In the genomic region with DNA sequence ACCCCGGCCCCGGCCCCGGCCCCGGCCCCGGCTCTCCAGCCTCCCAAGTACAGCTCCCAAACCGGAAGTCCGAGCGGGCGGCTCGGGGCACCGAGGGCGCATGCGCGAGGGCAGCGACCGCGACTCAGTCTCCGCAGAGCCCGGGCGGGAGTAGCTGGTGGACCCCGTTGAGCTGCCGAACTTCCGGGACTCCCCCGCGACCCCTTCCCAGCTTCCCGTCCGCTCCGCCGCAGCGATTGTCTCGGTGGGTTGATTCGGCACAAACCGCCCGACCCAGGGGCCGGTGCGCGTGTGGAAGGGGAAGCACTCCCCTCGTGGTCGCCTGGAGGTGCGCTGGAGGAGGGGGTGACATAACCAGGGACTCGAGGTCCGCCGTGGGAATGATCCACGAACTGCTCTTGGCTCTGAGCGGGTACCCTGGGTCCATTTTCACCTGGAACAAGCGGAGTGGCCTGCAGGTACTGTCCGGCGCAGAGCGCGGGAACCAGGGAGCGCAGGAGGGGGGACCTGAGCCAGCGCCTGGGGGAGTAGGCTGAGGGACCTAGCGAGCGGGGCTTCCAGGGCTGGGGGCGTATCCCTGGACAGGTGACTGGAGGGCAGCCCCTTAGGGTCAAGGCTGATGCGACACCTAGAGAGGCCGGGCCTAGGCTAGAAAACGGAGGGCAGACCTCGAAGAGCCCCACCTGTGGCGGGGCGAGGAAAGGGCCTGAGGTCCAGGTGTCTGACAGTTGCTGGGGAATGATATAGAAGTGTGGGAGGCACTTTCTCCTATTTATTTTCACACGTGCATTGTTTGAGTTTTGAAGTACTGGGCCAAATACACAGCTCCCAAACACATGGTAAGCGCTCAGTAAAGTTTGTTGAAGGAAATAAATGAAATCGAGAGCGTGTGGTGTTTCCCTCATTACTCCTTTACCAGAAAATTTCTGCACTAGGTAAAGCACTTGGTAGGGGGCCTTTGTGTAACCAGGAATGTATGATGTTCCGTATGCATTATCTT, we compare ENCODE assay signal across 8 cellular contexts. TPM values are rescaled to one million over a fixed set of nuclear protein-coding genes. Genes with fewer than 3 reads are reported as not detected.
DNase-seq lines count a peak whose midpoint lies in the region; ATAC-seq and TF ChIP-seq lines count a peak whose summit lies in the region.

Gene TUBGCP4, plus strand, starts transcription at position 127 of the 1,000 bp plus-strand sequence. Its CDS starts 254 bp downstream, at position 381.
Gene ZSCAN29, minus strand, starts transcription at position 69 of the 1,000 bp plus-strand sequence. CDS start 1,130 bp downstream, outside the sequence.

- H3K4me1 ChIP-seq in Panc1 (ENCODE audit: control insufficient read depth, insufficient read depth, low read length) (peaks cover 5% of the 10 kb centered on the region), fibroblast of lung (ENCODE audit: control insufficient read depth, extremely low read depth, insufficient read depth, low read length) (peaks cover 7% of the 10 kb centered on the region)
- H3K4me1 ChIP-seq in naive thymus-derived CD4-positive, alpha-beta T cell (ENCODE audit: control insufficient read depth in 2 of 2, insufficient read depth in 2 of 2, low read length in 2 of 2): peaks cover 22 to 23% of the 10 kb centered on the region in 2 donors

- H3K9me3 Mint-ChIP-seq in Calu3 (ENCODE audit: low read depth, unreplicated experiment): no peaks in the 10 kb centered on the region
- peaks cover 3 to 14% (median 4%) of the 10 kb centered on the region in 3 donors for H3K9me3 Mint-ChIP-seq in IgD-negative memory B cell
- H3K9me3 Mint-ChIP-seq in activated T-cell treated with anti-CD3 and anti-CD28 coated beads, Interleukin-2, amount 50 U/mL, for 72 hours: peaks cover 0 to 10% of the 10 kb centered on the region in 2 donors
- peaks cover 9 to 37% (median 20%) of the 10 kb centered on the region in 11 donors for H3K9me3 Mint-ChIP-seq in naive thymus-derived CD4-positive, alpha-beta T cell
- H3K9me3 Mint-ChIP-seq in stimulated activated naive B cell treated with anti-CD40 and anti-IgM and Interleukin-4, amounts not matched to agents 10 μg/mL and 1 μg/mL and 100 μg/mL, for 72 hours: peaks cover 0 to 9% of the 10 kb centered on the region in 2 donors

- H3K9ac ChIP-seq in fibroblast of lung (ENCODE audit: insufficient read depth, low read length): peak within 1 kb of the TSS; percentile 76

- H3K27me3 ChIP-seq in Panc1 (ENCODE audit: control insufficient read depth, insufficient read depth, low read length): no peaks in the 10 kb centered on the region
- no peaks in the 10 kb centered on the region for H3K27me3 ChIP-seq in fibroblast of lung (ENCODE audit: control insufficient read depth, insufficient read depth, low read length)
- H3K27me3 ChIP-seq in naive thymus-derived CD4-positive, alpha-beta T cell (ENCODE audit: control insufficient read depth in 2 of 2, insufficient read depth in 2 of 2, low read length in 2 of 2): no peaks in the 10 kb centered on the region

- H3K4me2 ChIP-seq in fibroblast of lung (ENCODE audit: extremely low read depth, insufficient read depth, low read length): peak within 1 kb of the TSS; percentile 94

- TF ChIP-seq CTCF in Calu3 (IDR thresholded peaks at IDR 0.05; ENCODE audit: unreplicated experiment) (no peak), Panc1 (IDR thresholded peaks at IDR 0.05) (peak; percentile 73), fibroblast of lung (conservative IDR thresholded peaks at IDR 0.05 in 1 of 2, IDR thresholded peaks at IDR 0.05 in 1 of 2; ENCODE audit: low read depth in 1 of 2, low read length in 2 of 2) (peak; percentile 16 to 25)

- DNase-seq in Calu3 (peak; percentile 79), Panc1 (ENCODE audit: low read depth, low spot score) (no peak), fibroblast of lung (ENCODE audit: low read depth in 2 of 2) (peak; percentile 63 to 71)
- DNase-seq in activated T-cell treated with anti-CD3 and anti-CD28 coated beads, Interleukin-2, amount 50 U/mL, for 72 hours: peak; percentile 85 to 90
- DNase-seq in naive thymus-derived CD4-positive, alpha-beta T cell: peak; percentile 52 to 89 (median 62)
- DNase-seq in stimulated activated naive B cell treated with anti-CD40 and anti-IgM and Interleukin-4, amounts not matched to agents 10 μg/mL and 1 μg/mL and 100 μg/mL, for 72 hours: peak; percentile 83

- H4K20me1 ChIP-seq in fibroblast of lung (ENCODE audit: control insufficient read depth, extremely low read depth, insufficient read depth, low read length): no peaks in the 10 kb centered on the region

- H3K36me3 Mint-ChIP-seq in Calu3 (ENCODE audit: insufficient read depth, unreplicated experiment) (peaks cover 23% of the 10 kb centered on the region), IgD-negative memory B cell (peaks cover 12% of the 10 kb centered on the region)
- peaks cover 22 to 35% of the 10 kb centered on the region in 2 donors for H3K36me3 Mint-ChIP-seq in activated T-cell treated with anti-CD3 and anti-CD28 coated beads, Interleukin-2, amount 50 U/mL, for 72 hours (ENCODE audit: insufficient read depth in 2 of 2)
- H3K36me3 Mint-ChIP-seq in naive thymus-derived CD4-positive, alpha-beta T cell: peaks cover 19 to 44% (median 36%) of the 10 kb centered on the region in 5 donors
- H3K36me3 Mint-ChIP-seq in stimulated activated naive B cell treated with anti-CD40 and anti-IgM and Interleukin-4, amounts not matched to agents 10 μg/mL and 1 μg/mL and 100 μg/mL, for 72 hours: peaks cover 37 to 43% of the 10 kb centered on the region in 2 donors

- no TSS peak for BruUV-seq in Calu3 (replicated peaks; lab: Mats Ljungman, UMichigan)
- BruUV-seq in Panc1 (replicated peaks; lab: Mats Ljungman, UMichigan): TSS peak; percentile 67

- H3K36me3 ChIP-seq in Panc1 (ENCODE audit: control insufficient read depth, insufficient read depth, low read length) (no peaks in the 10 kb centered on the region; the same call in 1 of the 2 replicates), fibroblast of lung (ENCODE audit: control insufficient read depth, insufficient read depth, low read length) (no peaks in the 10 kb centered on the region)
- peaks cover 0 to 25% (median 0%) of the 10 kb centered on the region in 3 experiments for H3K36me3 ChIP-seq in naive thymus-derived CD4-positive, alpha-beta T cell (ENCODE audit: control insufficient read depth in 2 of 3, insufficient read depth in 3 of 3, low read length in 3 of 3)

- CTCF ChIA-PET in Calu3 (lab: Charles Lee) (interaction anchor here (0.6 to 0.9 kb wide), 2 partner anchors 11 to 491 kb away, joined by 3 to 7 read pairs; no protein-coding TSS in a partner anchor), Panc1 (lab: Charles Lee) (interaction anchor here (0.6 to 0.7 kb wide), 3 partner anchors 21 to 543 kb away, joined by 3 to 4 read pairs (median 3); no protein-coding TSS in a partner anchor)
- CTCF ChIA-PET in naive thymus-derived CD4-positive, alpha-beta T cell (lab: Charles Lee): interaction anchor here (0.6 to 0.9 kb wide), 3 partner anchors 11 to 265 kb away, joined by 3 read pairs; partner anchors contain the start of gene UBR1

- H3K4me1 Mint-ChIP-seq in Calu3 (ENCODE audit: low read depth, unreplicated experiment) (peaks cover 22% of the 10 kb centered on the region), IgD-negative memory B cell (peaks cover 42 to 55% (median 47%) of the 10 kb centered on the region in 3 donors)
- peaks cover 44% of the 10 kb centered on the region for H3K4me1 Mint-ChIP-seq in activated T-cell treated with anti-CD3 and anti-CD28 coated beads, Interleukin-2, amount 50 U/mL, for 72 hours (ENCODE audit: low read depth)
- peaks cover 39 to 69% (median 56%) of the 10 kb centered on the region in 7 donors for H3K4me1 Mint-ChIP-seq in naive thymus-derived CD4-positive, alpha-beta T cell
- H3K4me1 Mint-ChIP-seq in stimulated activated naive B cell treated with anti-CD40 and anti-IgM and Interleukin-4, amounts not matched to agents 10 μg/mL and 1 μg/mL and 100 μg/mL, for 72 hours: peaks cover 40 to 63% of the 10 kb centered on the region in 2 donors

- POLR2A ChIA-PET in Panc1 (lab: Charles Lee): interaction anchor here (0.6 to 0.7 kb wide), 5 partner anchors 29 to 649 kb away, joined by 3 to 8 read pairs (median 3); no protein-coding TSS in a partner anchor
- POLR2A ChIA-PET in naive thymus-derived CD4-positive, alpha-beta T cell (lab: Charles Lee): interaction anchor here (0.6 to 1.7 kb wide), 8 partner anchors 9 to 404 kb away, joined by 3 to 6 read pairs (median 3); no protein-coding TSS in a partner anchor

- peak within 1 kb of the TSS; percentile 36 for H3K27ac Mint-ChIP-seq in Calu3 (ENCODE audit: unreplicated experiment)
- H3K27ac Mint-ChIP-seq in IgD-negative memory B cell: peak within 1 kb of the TSS; percentile 80 to 96 (median 92)
- H3K27ac Mint-ChIP-seq in activated T-cell treated with anti-CD3 and anti-CD28 coated beads, Interleukin-2, amount 50 U/mL, for 72 hours: peak within 1 kb of the TSS; percentile 95
- H3K27ac Mint-ChIP-seq in naive thymus-derived CD4-positive, alpha-beta T cell: peak within 1 kb of the TSS; percentile 80 to 92 (median 88)
- peak within 1 kb of the TSS; percentile 95 for H3K27ac Mint-ChIP-seq in stimulated activated naive B cell treated with anti-CD40 and anti-IgM and Interleukin-4, amounts not matched to agents 10 μg/mL and 1 μg/mL and 100 μg/mL, for 72 hours

- intact Hi-C loops in Calu3 (cut with micrococcal nuclease; ENCODE audit: unreplicated experiment): no loop called here
- intact Hi-C loops in Panc1 (cut with micrococcal nuclease; ENCODE audit: unreplicated experiment): no loop called here
- intact Hi-C loops in naive thymus-derived CD4-positive, alpha-beta T cell (cut with micrococcal nuclease): loop anchor here (1.0 to 2.0 kb wide), 2 partner anchors 41 to 140 kb away; partner anchors contain the start of gene LCMT2 (in 2 of the 2)

- H3K79me2 ChIP-seq in fibroblast of lung (ENCODE audit: control insufficient read depth, insufficient read depth, low read length): peaks cover 18% of the 10 kb centered on the region

- H3K4me3 Mint-ChIP-seq in Calu3 (ENCODE audit: low read depth, unreplicated experiment): peak within 1 kb of the TSS; percentile 88
- H3K4me3 Mint-ChIP-seq in IgD-negative memory B cell: peak within 1 kb of the TSS; percentile 94 to 99 (median 96)
- peak within 1 kb of the TSS; percentile 89 to 99 for H3K4me3 Mint-ChIP-seq in activated T-cell treated with anti-CD3 and anti-CD28 coated beads, Interleukin-2, amount 50 U/mL, for 72 hours
- H3K4me3 Mint-ChIP-seq in naive thymus-derived CD4-positive, alpha-beta T cell: peak within 1 kb of the TSS; percentile 90 to 96 (median 93)
- H3K4me3 Mint-ChIP-seq in stimulated activated naive B cell treated with anti-CD40 and anti-IgM and Interleukin-4, amounts not matched to agents 10 μg/mL and 1 μg/mL and 100 μg/mL, for 72 hours: peak within 1 kb of the TSS; percentile 94 to 99

- no peaks in the 10 kb centered on the region for H3K27me3 Mint-ChIP-seq in Calu3 (ENCODE audit: unreplicated experiment)
- H3K27me3 Mint-ChIP-seq in IgD-negative memory B cell: no peaks in the 10 kb centered on the region
- H3K27me3 Mint-ChIP-seq in activated T-cell treated with anti-CD3 and anti-CD28 coated beads, Interleukin-2, amount 50 U/mL, for 72 hours (ENCODE audit: low read depth): no peaks in the 10 kb centered on the region
- H3K27me3 Mint-ChIP-seq in naive thymus-derived CD4-positive, alpha-beta T cell: no peaks in the 10 kb centered on the region
- H3K27me3 Mint-ChIP-seq in stimulated activated naive B cell treated with anti-CD40 and anti-IgM and Interleukin-4, amounts not matched to agents 10 μg/mL and 1 μg/mL and 100 μg/mL, for 72 hours: no peaks in the 10 kb centered on the region

- H3K27ac ChIP-seq in Panc1 (ENCODE audit: low read length) (peak within 1 kb of the TSS; percentile 87), fibroblast of lung (ENCODE audit: insufficient read depth, low read length) (peak within 1 kb of the TSS; percentile 62)
- peak within 1 kb of the TSS; percentile 60 for H3K27ac ChIP-seq in naive thymus-derived CD4-positive, alpha-beta T cell (ENCODE audit: low read depth, low read length)

- in situ Hi-C loops in Panc1 (cut with HindIII; ENCODE audit: low pct_unique_long_range_greater_than_20kb, low sequenced_read_pairs): no loop called here

- peak within 1 kb of the TSS; percentile 96 for H2AFZ ChIP-seq in fibroblast of lung (ENCODE audit: low read length)

- ATAC-seq in GM21423 (IDR thresholded peaks at IDR 0.05; ENCODE audit: unreplicated experiment): peak; percentile 77
- ATAC-seq in Panc1: peak; percentile 96
- peak; percentile 90 to 94 for ATAC-seq in activated T-cell treated with anti-CD3 and anti-CD28 coated beads, Interleukin-2, amount 50 U/mL, for 72 hours (replicated peaks in 1 of 2)
- ATAC-seq in naive thymus-derived CD4-positive, alpha-beta T cell: peak; percentile 81
- ATAC-seq in stimulated activated naive B cell treated with anti-CD40 and anti-IgM and Interleukin-4, amounts not matched to agents 10 μg/mL and 1 μg/mL and 100 μg/mL, for 72 hours (replicated peaks): peak; percentile 89 to 92

- H3K9me3 ChIP-seq in Panc1 (ENCODE audit: control insufficient read depth, insufficient read depth, low read depth, low read length): peaks cover 33% of the 10 kb centered on the region
- no peaks in the 10 kb centered on the region for H3K9me3 ChIP-seq in fibroblast of lung (ENCODE audit: control insufficient read depth, insufficient read depth, low read depth, low read length)
- peaks cover 0 to 19% (median 0%) of the 10 kb centered on the region in 3 experiments for H3K9me3 ChIP-seq in naive thymus-derived CD4-positive, alpha-beta T cell (ENCODE audit: control insufficient read depth in 2 of 3, low read length in 3 of 3)

- H3K4me3 ChIP-seq in Panc1 (ENCODE audit: low read depth in 2 of 2, low read length in 2 of 2) (peak within 1 kb of the TSS; percentile 75 to 77), fibroblast of lung (replicated peaks in 1 of 4; ENCODE audit: control extremely low read depth in 1 of 4, insufficient read depth in 1 of 4, low read depth in 3 of 4, low read length in 4 of 4) (peak within 1 kb of the TSS; percentile 64 to 89 (median 74))
- peak within 1 kb of the TSS; percentile 84 for H3K4me3 ChIP-seq in naive thymus-derived CD4-positive, alpha-beta T cell (ENCODE audit: low read length)

RNA-seq across cellular contexts. Expression of gene TUBGCP4, which starts in this region (rescaled TPM):
- 19.3 and 22.7 TPM in 2 replicates for total RNA-seq in Calu3 (2022)
- 19.8 TPM for polyA plus RNA-seq in IgD-negative memory B cell
- 31.9 TPM for total RNA-seq in Panc1 (2021; ENCODE audit: unreplicated experiment)
- 21.6 TPM for polyA plus RNA-seq in Panc1 (2012; ENCODE audit: insufficient read length)
- 10 to 100 TPM; 28.0 to 28.7 TPM for total RNA-seq in activated T-cell treated with anti-CD3 and anti-CD28 coated beads, Interleukin-2, amount 50 U/mL, for 72 hours
- total RNA-seq in fibroblast of lung: 10.5 and 17.2 TPM in 2 replicates
- 8.3 and 10.4 TPM in 2 replicates for polyA plus RNA-seq in fibroblast of lung
- 7.3 and 9.2 TPM in 2 replicates for polyA plus RNA-seq in fibroblast of lung (2012)
- 9.8 and 12.7 TPM in 2 replicates for polyA minus RNA-seq in fibroblast of lung (ENCODE audit: low replicate concordance)
- 10 to 100 TPM; 10.9 to 34.7 (median 17.7) TPM for total RNA-seq in naive thymus-derived CD4-positive, alpha-beta T cell
- 10 to 100 TPM in 1 of 2 donors, 1 to 10 TPM in 1; 7.7 to 15.0 TPM for polyA plus RNA-seq in naive thymus-derived CD4-positive, alpha-beta T cell

RNA-seq across cellular contexts. Expression of gene ZSCAN29, which starts in this region (rescaled TPM):
- total RNA-seq in Calu3 (2022) (18.6 and 27.1 TPM in 2 replicates), Panc1 (2021; ENCODE audit: unreplicated experiment) (32.8 TPM), fibroblast of lung (29.8 and 31.9 TPM in 2 replicates)
- polyA plus RNA-seq in IgD-negative memory B cell (8.2 TPM), fibroblast of lung (6.2 and 6.5 TPM in 2 replicates)
- polyA plus RNA-seq in Panc1 (2012; ENCODE audit: insufficient read length): 16.4 TPM
- total RNA-seq in activated T-cell treated with anti-CD3 and anti-CD28 coated beads, Interleukin-2, amount 50 U/mL, for 72 hours: 10 to 100 TPM; 42.0 to 44.8 TPM
- polyA plus RNA-seq in fibroblast of lung (2012): 6.3 and 9.6 TPM in 2 replicates
- 2.4 and 10.3 TPM in 2 replicates for polyA minus RNA-seq in fibroblast of lung (ENCODE audit: low replicate concordance)
- 10 to 100 TPM; 12.9 to 36.9 (median 33.6) TPM for total RNA-seq in naive thymus-derived CD4-positive, alpha-beta T cell
- polyA plus RNA-seq in naive thymus-derived CD4-positive, alpha-beta T cell: 1 to 10 TPM; 3.1 to 7.8 TPM

Comparison
In these comparisons a context has a peak if more than half of its experiments do, and no peak if none do; other contexts are left out.
1. H3K27ac Mint-ChIP-seq: peak in every context shown above with its lines; median percentile 95 in activated T-cell treated with anti-CD3 and anti-CD28 coated beads, Interleukin-2, amount 50 U/mL, for 72 hours; 95 in stimulated activated naive B cell treated with anti-CD40 and anti-IgM and Interleukin-4, amounts not matched to agents 10 μg/mL and 1 μg/mL and 100 μg/mL, for 72 hours; 92 in IgD-negative memory B cell; 88 in naive thymus-derived CD4-positive, alpha-beta T cell; 36 in Calu3.
2. intact Hi-C loops: an anchor here in naive thymus-derived CD4-positive, alpha-beta T cell (1.0 to 2.0 kb wide); none called in Calu3 and Panc1.